ENCODE assay signal across 28 cellular contexts in genomic region chr4:141462361-141462760, GRCh38.
DNase-seq lines count a peak whose midpoint lies in the region; ATAC-seq, FAIRE-seq and TF ChIP-seq lines count a peak whose summit lies in the region.
"Had no signal": no experiment of that assay in that cellular context is flagged by ENCODE, and none has a peak within 500 bp of the region (broad histone marks: within the 10 kb centered on the region; RNA-seq: fewer than 3 reads in every experiment).

No MANE protein-coding gene starts in this region.

- H3K27me3 ChIP-seq in bronchial epithelial cell (ENCODE audit: control insufficient read depth, insufficient read depth, low read length), result no peaks in the 10 kb centered on the region
- H3K27me3 ChIP-seq in keratinocyte (ENCODE audit: control insufficient read depth, extremely low read depth, insufficient read depth, low read length), result no peaks in the 10 kb centered on the region
- H3K27me3 ChIP-seq: BLaER1, Peyer's patch, SJSA1 had no signal

- no peaks in the 10 kb centered on the region for H3K36me3 ChIP-seq in bronchial epithelial cell (ENCODE audit: control insufficient read depth, insufficient read depth, low read length)
- no peaks in the 10 kb centered on the region for H3K36me3 ChIP-seq in keratinocyte (ENCODE audit: control insufficient read depth in 2 of 2, extremely low read depth in 1 of 2, insufficient read depth in 2 of 2, low read length in 2 of 2)
- H3K36me3 ChIP-seq: BLaER1, Peyer's patch, SJSA1 had no signal

- no peak for ATAC-seq in T-cell (replicated peaks in 1 of 4)
- ATAC-seq: A549, HCT116, Right ventricle myocardium inferior had no signal

- H3K4me1 Mint-ChIP-seq in T-cell, result no peaks in the 10 kb centered on the region
- H3K4me1 Mint-ChIP-seq: IgD-negative memory B cell had no signal

- H3K4me1 ChIP-seq in keratinocyte (ENCODE audit: control insufficient read depth, extremely low read depth, insufficient read depth, low read length), result peaks cover 21% of the 10 kb centered on the region
- H3K4me1 ChIP-seq: BLaER1, Peyer's patch, SJSA1 had no signal

- no peak overlapping the region for H3K27ac ChIP-seq in keratinocyte (ENCODE audit: control insufficient read depth, insufficient read depth, low read length)
- H3K27ac ChIP-seq: A549, BLaER1, Peyer's patch, SJSA1 had no signal

- peaks cover 2 to 4% of the 10 kb centered on the region in 2 donors for H3K27me3 Mint-ChIP-seq in T-cell
- H3K27me3 Mint-ChIP-seq: IgD-negative memory B cell had no signal

- POLR2A ChIA-PET in T-cell (lab: Charles Lee), result no interaction called here

- no peaks in the 10 kb centered on the region for H3K79me2 ChIP-seq in keratinocyte (ENCODE audit: control insufficient read depth, insufficient read depth, low read length)

- H2AFZ ChIP-seq in keratinocyte (ENCODE audit: control insufficient read depth, low read length), result no peak overlapping the region

- H3K4me3 ChIP-seq in bronchial epithelial cell (ENCODE audit: low read depth, low read length) (no peak overlapping the region), keratinocyte (ENCODE audit: control insufficient read depth in 2 of 3, extremely low read depth in 1 of 3, insufficient read depth in 2 of 3, low read depth in 1 of 3, low read length in 3 of 3) (no peak overlapping the region)
- H3K4me3 ChIP-seq: A549, BLaER1, Peyer's patch, SJSA1 had no signal

- CTCF ChIA-PET in T-cell (lab: Charles Lee), result no interaction called here

- no peaks in the 10 kb centered on the region for H3K36me3 Mint-ChIP-seq in T-cell
- H3K36me3 Mint-ChIP-seq: IgD-negative memory B cell had no signal

- FAIRE-seq in bronchial epithelial cell (lab: Jason Lieb, UNC), result no peak
- FAIRE-seq in keratinocyte (lab: Jason Lieb, UNC), result peak; percentile 93
- FAIRE-seq: A549, GM12891 had no signal

- no peak overlapping the region for H3K27ac Mint-ChIP-seq in T-cell
- H3K27ac Mint-ChIP-seq: CD4-positive, alpha-beta T cell; IgD-negative memory B cell; T-helper 1 cell treated with Interleukin-12 subunit alpha and Interleukin-12 subunit beta and Interleukin-4 antibody, amounts not matched to agents 30 μg/mL and 1 μg/mL, for 36 hours had no signal

- TF ChIP-seq CTCF in bronchial epithelial cell (IDR thresholded peaks at IDR 0.05; ENCODE audit: insufficient read depth, low read length, severe bottlenecking), result no peak
- no peak for TF ChIP-seq CTCF in keratinocyte (optimal IDR thresholded peaks at IDR 0.05 in 1 of 3, IDR thresholded peaks at IDR 0.05 in 1 of 3, conservative IDR thresholded peaks at IDR 0.05 in 1 of 3; ENCODE audit: extremely low read depth in 1 of 3, insufficient read depth in 2 of 3, low read length in 3 of 3)

- no peaks in the 10 kb centered on the region for H3K9me1 ChIP-seq in keratinocyte (ENCODE audit: control insufficient read depth, extremely low read depth, insufficient read depth, low read length)

- no peaks in the 10 kb centered on the region for H3K9me3 Mint-ChIP-seq in T-cell
- H3K9me3 Mint-ChIP-seq: CD4-positive, alpha-beta T cell; T-helper 1 cell treated with Interleukin-12 subunit alpha and Interleukin-12 subunit beta and Interleukin-4 antibody, amounts not matched to agents 30 μg/mL and 1 μg/mL, for 36 hours had no signal

- no peaks in the 10 kb centered on the region for H4K20me1 ChIP-seq in keratinocyte (ENCODE audit: control insufficient read depth, extremely low read depth, insufficient read depth, low read length)
- H4K20me1 ChIP-seq: BLaER1 had no signal

- no peak overlapping the region for H3K4me3 Mint-ChIP-seq in T-cell
- H3K4me3 Mint-ChIP-seq: CD4-positive, alpha-beta T cell; IgD-negative memory B cell; T-helper 1 cell treated with Interleukin-12 subunit alpha and Interleukin-12 subunit beta and Interleukin-4 antibody, amounts not matched to agents 30 μg/mL and 1 μg/mL, for 36 hours had no signal

- DNase-seq in EL, result peak; percentile 15
- peak; percentile 65 for DNase-seq in NCI-H226
- DNase-seq in bronchial epithelial cell (ENCODE audit: low read depth), result peak; percentile 68
- DNase-seq in keratinocyte (ENCODE audit: low read depth, low spot score), result peak; percentile 7
- DNase-seq in T-cell, result no peak
- no peak for DNase-seq in activated CD4-positive, alpha-beta T cell treated with anti-CD3 and anti-CD28 coated beads, Interleukin-2, amount 50 U/mL, for 48 hours
- DNase-seq in NCI-H1436 (lab: John Stamatoyannopoulos, UW), result no peak
- DNase-seq: CD4-positive, alpha-beta T cell; COR-L47; DMS79; GOT3; Karpas-422; NCI-H1092 treated with DMSO at 0.1 percent for 48 hours; NCI-H146; NCI-H2029; NCI-H345; NCI-H524; NCI-H774; NK-92 treated with Interleukin-12 subunit alpha and Interleukin-12 subunit beta, amount 100 ng/mL, for 24 hours; Peyer's patch had no signal

- no peaks in the 10 kb centered on the region for H3K9me3 ChIP-seq in keratinocyte (ENCODE audit: control insufficient read depth, low read depth, low read length)
- H3K9me3 ChIP-seq: A549, BLaER1, Peyer's patch, SJSA1 had no signal

- H3K9ac ChIP-seq in keratinocyte (ENCODE audit: control insufficient read depth, extremely low read depth, insufficient read depth, low read length), result no peak overlapping the region
- H3K9ac ChIP-seq: BLaER1 had no signal

- peak overlapping the region; percentile 14 for H3K4me2 ChIP-seq in keratinocyte (ENCODE audit: control insufficient read depth, extremely low read depth, insufficient read depth, low read depth, low read length)
- H3K4me2 ChIP-seq: A549, BLaER1 had no signal

- dilution Hi-C loops in keratinocyte (cut with MboI; ENCODE audit: extremely low pct_ligation_motif_present, low sequenced_read_pairs), result no loop called here

Comparison
In these comparisons a context has a peak if more than half of its experiments do, and no peak if none do; other contexts are left out.
1. DNase-seq: peak in EL (single experiment), NCI-H226 (single experiment), bronchial epithelial cell (single experiment) and keratinocyte (single experiment); none in T-cell (0 of 34), activated CD4-positive, alpha-beta T cell treated with anti-CD3 and anti-CD28 coated beads, Interleukin-2, amount 50 U/mL, for 48 hours (0 of 2) and NCI-H1436 (single experiment).